ENCODE assay signal across 8 cellular contexts in genomic region chr4:74157743-74158560, GRCh38. TPM values are rescaled to one million over a fixed set of nuclear protein-coding genes. Genes with fewer than 3 reads are reported as not detected.
DNase-seq lines count a peak whose midpoint lies in the region; ATAC-seq and TF ChIP-seq lines count a peak whose summit lies in the region.

Gene MTHFD2L (plus strand): TSS chr4:74158118. CDS start chr4:74158139, 21 bp downstream.

- H4K20me1 ChIP-seq in smooth muscle cell (ENCODE audit: low read depth): peaks cover 2% of the 10 kb centered on the region

- H3F3A ChIP-seq in smooth muscle cell (ENCODE audit: low read depth): peaks cover 3% of the 10 kb centered on the region

- H3K79me2 ChIP-seq in smooth muscle cell (ENCODE audit: low read depth): peaks cover 28% of the 10 kb centered on the region

- H3K36me3 ChIP-seq in smooth muscle cell (ENCODE audit: low read depth): peaks cover 6% of the 10 kb centered on the region

- no peaks in the 10 kb centered on the region for H3K9me3 ChIP-seq in smooth muscle cell (replicated peaks; ENCODE audit: low read depth)

- peak within 1 kb of the TSS; percentile 90 for H3K4me2 ChIP-seq in smooth muscle cell

- TF ChIP-seq CTCF in WI38 (IDR thresholded peaks at IDR 0.05; ENCODE audit: low read depth, low read length) (no peak), cardiac fibroblast (IDR thresholded peaks at IDR 0.05; ENCODE audit: low read depth, low read length) (no peak), smooth muscle cell (IDR thresholded peaks at IDR 0.05; ENCODE audit: borderline replicate concordance, insufficient read depth, poor library complexity, severe bottlenecking) (no peak)

- peak within 1 kb of the TSS; percentile 97 for H3K27ac ChIP-seq in smooth muscle cell (ENCODE audit: low read depth)

- H2AFZ ChIP-seq in smooth muscle cell (ENCODE audit: low read depth): peak within 1 kb of the TSS; percentile 94

- no peaks in the 10 kb centered on the region for H3K27me3 ChIP-seq in smooth muscle cell (ENCODE audit: low read depth)

- ATAC-seq in GM18873 (IDR thresholded peaks at IDR 0.05; ENCODE audit: low FRiP score, unreplicated experiment) (peak; percentile 95), HG03135 (IDR thresholded peaks at IDR 0.05; ENCODE audit: unreplicated experiment) (peak; percentile 98)

- WGBS in smooth muscle cell (ENCODE audit: low lambda C conversion rate): 1% methylated on average over 55 of the region's 79 CpGs

- DNase-seq in AG08395 (ENCODE audit: low spot score) (peak; percentile 98), NCI-H2196 (lab: John Stamatoyannopoulos, UW; ENCODE audit: unreplicated experiment) (peak; percentile 83), cardiac fibroblast (ENCODE audit: low read depth in 2 of 2) (peak; percentile 94 to 97), iPS-NIHi7 (ENCODE audit: extremely low spot score) (peak; percentile 97), smooth muscle cell (lab: John Stamatoyannopoulos, UW; ENCODE audit: unreplicated experiment) (peak; percentile 79)

- H3K9ac ChIP-seq in smooth muscle cell (ENCODE audit: low read depth): peak within 1 kb of the TSS; percentile 94

- H3K4me3 ChIP-seq in WI38 (ENCODE audit: low read depth, low read length) (peak within 1 kb of the TSS; percentile 79), cardiac fibroblast (replicated peaks in 1 of 2; ENCODE audit: low read depth in 2 of 2, low read length in 2 of 2) (peak within 1 kb of the TSS; percentile 71 to 78), smooth muscle cell (peak within 1 kb of the TSS; percentile 83)

- peaks cover 22% of the 10 kb centered on the region for H3K4me1 ChIP-seq in smooth muscle cell (ENCODE audit: low read depth)

RNA-seq across cellular contexts. Expression of gene MTHFD2L, which starts in this region (rescaled TPM):
- 6.6 and 20.7 TPM in 2 replicates for total RNA-seq in smooth muscle cell
- 4.9 and 6.2 TPM in 2 replicates for polyA plus RNA-seq in smooth muscle cell

Comparison
In these comparisons a context has a peak if more than half of its experiments do, and no peak if none do; other contexts are left out.
1. Peak in every context shown above with its lines: DNase-seq, ATAC-seq, H3K4me3 ChIP-seq and H3K27ac ChIP-seq.